In genomic region chr9:136849960-136850865, GRCh38 we compare ENCODE assay signal across 1 cellular context.
TF ChIP-seq lines count a peak whose summit lies in the region.

No MANE protein-coding gene starts in this region.

TF ChIP-seq in K562, 482 proteins besides CTCF, POLR2A, EP300 and RAD21:
- TF ChIP-seq PATZ1 (CRISPR knock-in tag; IDR thresholded peaks at IDR 0.05; ENCODE audit: borderline replicate concordance) (0 out of 2 replicates have a peak, but pooled peaks have one; percentile 9), ID3 (CRISPR knock-in tag; IDR thresholded peaks at IDR 0.05) (no peak), ID3 (tag; IDR thresholded peaks at IDR 0.05) (0 out of 2 replicates have a peak, but pooled peaks have one; percentile 35), NR2F6 (CRISPR knock-in tag; IDR thresholded peaks at IDR 0.05) (no peak), POLR2G (IDR thresholded peaks at IDR 0.05; ENCODE audit: low read depth, low read length) (peak; percentile 71), MCM3 (IDR thresholded peaks at IDR 0.05) (no peak), POLR2AphosphoS5 (IDR thresholded peaks at IDR 0.05; ENCODE audit: control insufficient read depth, insufficient read depth, low read depth, low read length) (peak; percentile 8; the same call in 1 of the 2 replicates), CHD4 (IDR thresholded peaks at IDR 0.05; ENCODE audit: insufficient read depth, insufficient replicate concordance, low read depth, low read length, poor library complexity, severe bottlenecking) (no peak), ZNF140 (CRISPR knock-in tag; IDR thresholded peaks at IDR 0.05) (no peak), ZBTB8A (IDR thresholded peaks at IDR 0.05; ENCODE audit: partially characterized antibody) (no peak), TFAP4 (CRISPR knock-in tag; IDR thresholded peaks at IDR 0.05; ENCODE audit: borderline replicate concordance) (peak; percentile 17; the same call in 1 of the 2 replicates), RBFOX2 (IDR thresholded peaks at IDR 0.05; ENCODE audit: low read depth, low read length) (peak; percentile 71), CREB1 (IDR thresholded peaks at IDR 0.05) (no peak), CREB1 (CRISPR knock-in tag; IDR thresholded peaks at IDR 0.05) (no peak), GTF2A2 (tag; IDR thresholded peaks at IDR 0.05) (no peak), FIP1L1 (IDR thresholded peaks at IDR 0.05; ENCODE audit: low read depth, low read length, poor library complexity, severe bottlenecking) (peak; percentile 65), TCFL5 (CRISPR knock-in tag; conservative IDR thresholded peaks at IDR 0.05) (no peak), ZBTB5 (IDR thresholded peaks at IDR 0.05) (0 out of 2 replicates have a peak, but pooled peaks have one; percentile 24)
